ENCODE assay signal across 19 cellular contexts in genomic region chrX:20969565-20969964, GRCh38.
DNase-seq lines count a peak whose midpoint lies in the region; ATAC-seq and TF ChIP-seq lines count a peak whose summit lies in the region.
"Had no signal": no experiment of that assay in that cellular context is flagged by ENCODE, and none has a peak within 500 bp of the region (broad histone marks: within the 10 kb centered on the region; RNA-seq: fewer than 3 reads in every experiment).

No MANE protein-coding gene starts in this region.

- H3K79me2 ChIP-seq in osteoblast (ENCODE audit: insufficient read depth, low read length): no peaks in the 10 kb centered on the region
- no peaks in the 10 kb centered on the region for H3K79me2 ChIP-seq in smooth muscle cell (ENCODE audit: low read depth)

- H3K4me3 ChIP-seq in fibroblast of the aortic adventitia (ENCODE audit: low read depth, low read length) (no peak overlapping the region), osteoblast (ENCODE audit: insufficient read depth, low read length) (no peak overlapping the region), smooth muscle cell (no peak overlapping the region)
- H3K4me3 ChIP-seq: GM23338 had no signal

- no peak overlapping the region for H3K4me3 Mint-ChIP-seq in CD14-positive monocyte
- H3K4me3 Mint-ChIP-seq: CD4-positive, alpha-beta memory T cell; GM23338; IgD-negative memory B cell had no signal

- no peak overlapping the region for H3K27ac ChIP-seq in osteoblast (ENCODE audit: low read depth, low read length)
- peak overlapping the region; percentile 7 for H3K27ac ChIP-seq in smooth muscle cell (ENCODE audit: low read depth)
- H3K27ac ChIP-seq: C4-2B had no signal

- 13% methylated on average over 1 of the region's 1 CpG for WGBS in smooth muscle cell (ENCODE audit: low lambda C conversion rate)

- H3K9me3 Mint-ChIP-seq in CD14-positive monocyte: peaks cover 0 to 6% (median 0%) of the 10 kb centered on the region in 7 donors
- H3K9me3 Mint-ChIP-seq: GM23338 had no signal

- H3K9ac ChIP-seq in smooth muscle cell (ENCODE audit: low read depth): no peak overlapping the region

- H3K36me3 ChIP-seq in osteoblast (ENCODE audit: insufficient read depth, low read length) (no peaks in the 10 kb centered on the region), smooth muscle cell (ENCODE audit: low read depth) (no peaks in the 10 kb centered on the region)

- DNase-seq in NCI-H460 (ENCODE audit: extremely low read depth, low read depth) (peak; percentile 50), fibroblast of the aortic adventitia (ENCODE audit: low read depth) (peak; percentile 2), osteoblast (ENCODE audit: insufficient read length, low spot score, missing footprints) (peak; percentile 4), smooth muscle cell (lab: John Stamatoyannopoulos, UW; ENCODE audit: unreplicated experiment) (no peak), CD14-positive monocyte (ENCODE audit: low spot score) (no peak), EL (no peak)
- DNase-seq: AML-193; CD4-positive, alpha-beta memory T cell; DMS153; DMS79; GF-D8; HCEC 1CT; KBM-7 had no signal

- intact Hi-C loops in CD14-positive monocyte (cut with micrococcal nuclease): no loop called here

- no peak overlapping the region for H3K27ac Mint-ChIP-seq in CD14-positive monocyte
- H3K27ac Mint-ChIP-seq: CD4-positive, alpha-beta memory T cell; GM23338; IgD-negative memory B cell had no signal

- no peaks in the 10 kb centered on the region for H3K27me3 ChIP-seq in osteoblast (ENCODE audit: insufficient read depth, low read length)
- no peaks in the 10 kb centered on the region for H3K27me3 ChIP-seq in smooth muscle cell (ENCODE audit: low read depth)

- H3K27me3 Mint-ChIP-seq in CD14-positive monocyte (ENCODE audit: low read depth in 3 of 3): no peaks in the 10 kb centered on the region
- H3K27me3 Mint-ChIP-seq: IgD-negative memory B cell had no signal

- H4K20me1 ChIP-seq in osteoblast (ENCODE audit: insufficient read depth, low read length): no peaks in the 10 kb centered on the region
- no peaks in the 10 kb centered on the region for H4K20me1 ChIP-seq in smooth muscle cell (ENCODE audit: low read depth)

- H2AFZ ChIP-seq in osteoblast (ENCODE audit: low read length) (no peak overlapping the region), smooth muscle cell (ENCODE audit: low read depth) (no peak overlapping the region)
- H2AFZ ChIP-seq: GM23338 had no signal

- H3K4me1 Mint-ChIP-seq in CD14-positive monocyte: no peaks in the 10 kb centered on the region
- H3K4me1 Mint-ChIP-seq: CD4-positive, alpha-beta memory T cell; IgD-negative memory B cell had no signal

- H3K9me3 ChIP-seq in osteoblast (ENCODE audit: low read depth, low read length) (no peaks in the 10 kb centered on the region), smooth muscle cell (replicated peaks; ENCODE audit: low read depth) (no peaks in the 10 kb centered on the region)

- no peak overlapping the region for H3K4me2 ChIP-seq in osteoblast (ENCODE audit: insufficient read depth, low read length)
- H3K4me2 ChIP-seq in smooth muscle cell: peak overlapping the region; percentile 26
- H3K4me2 ChIP-seq: GM23338 had no signal

- H3F3A ChIP-seq in smooth muscle cell (ENCODE audit: low read depth): no peaks in the 10 kb centered on the region

- H3K4me1 ChIP-seq in osteoblast (ENCODE audit: insufficient read depth, low read length): peaks cover 3% of the 10 kb centered on the region
- no peaks in the 10 kb centered on the region for H3K4me1 ChIP-seq in smooth muscle cell (ENCODE audit: low read depth)

- no peaks in the 10 kb centered on the region for H3K36me3 Mint-ChIP-seq in CD14-positive monocyte
- H3K36me3 Mint-ChIP-seq: CD4-positive, alpha-beta memory T cell; IgD-negative memory B cell had no signal

- no peak for TF ChIP-seq CTCF in fibroblast of the aortic adventitia (IDR thresholded peaks at IDR 0.05; ENCODE audit: insufficient read depth, low read length)
- TF ChIP-seq CTCF in osteoblast (IDR thresholded peaks at IDR 0.05; ENCODE audit: extremely low read depth, low read depth, low read length): no peak
- TF ChIP-seq CTCF in smooth muscle cell (IDR thresholded peaks at IDR 0.05; ENCODE audit: borderline replicate concordance, insufficient read depth, poor library complexity, severe bottlenecking): no peak
- TF ChIP-seq CTCF in CD14-positive monocyte (IDR thresholded peaks at IDR 0.05): no peak

- no peak for ATAC-seq in HG02840 (IDR thresholded peaks at IDR 0.05; ENCODE audit: low FRiP score, unreplicated experiment)
- ATAC-seq in GM18867 (IDR thresholded peaks at IDR 0.05; ENCODE audit: unreplicated experiment): no peak
- ATAC-seq: GM23338, HepG2 had no signal

Comparison
In these comparisons a context has a peak if more than half of its experiments do, and no peak if none do; other contexts are left out.
1. DNase-seq: peak in NCI-H460 (single experiment), fibroblast of the aortic adventitia (single experiment) and osteoblast (single experiment); none in smooth muscle cell (single experiment), CD14-positive monocyte (single experiment) and EL (single experiment).